In genomic region chr19:44447864-44448674, GRCh38 we compare ENCODE assay signal across 8 cellular contexts. TPM values are rescaled to one million over a fixed set of nuclear protein-coding genes. Genes with fewer than 3 reads are reported as not detected.
A peak's percentile ranks its signal among the peaks of the same experiment; 100 is the strongest.
DNase-seq lines count a peak whose midpoint lies in the region; TF ChIP-seq lines count a peak whose summit lies in the region.

Gene ZNF229 (minus strand): TSS chr19:44448472. CDS start chr19:44442847, 5,625 bp downstream.

- peak within 1 kb of the TSS; percentile 60; the same call in 1 of the 2 replicates for H3K4me3 ChIP-seq in GM08714 (ENCODE audit: low read length)
- H3K4me3 ChIP-seq in epithelial cell of esophagus (ENCODE audit: low read length), result peak within 1 kb of the TSS; percentile 96
- H3K4me3 ChIP-seq in mesodermal cell (ENCODE audit: extremely low read depth, insufficient read depth, low read length, poor library complexity, severe bottlenecking), result peak within 1 kb of the TSS; percentile 49

- no peak within 1 kb of the TSS for H3K27ac ChIP-seq in mesodermal cell (ENCODE audit: low read depth, low read length, severe bottlenecking)

- 27 to 30% methylated on average over 37 to 45 of the region's 45 CpGs for WGBS in mesodermal cell (ENCODE audit: insufficient coverage in 2 of 2), 2 experiments

- in situ Hi-C loops in KBM-7 (cut with MboI; ENCODE audit: low pct_unique_long_range_greater_than_20kb, low sequenced_read_pairs), result no loop called here

- no peaks in the 10 kb centered on the region for H3K4me1 ChIP-seq in mesodermal cell (ENCODE audit: control insufficient read depth, insufficient read depth, low read length, poor library complexity, severe bottlenecking)

- no peak for TF ChIP-seq CTCF in epithelial cell of esophagus (IDR thresholded peaks at IDR 0.05; ENCODE audit: insufficient read depth, low read depth, low read length, missing control alignments)

- DNase-seq in NCI-H510A treated with DMSO at 0.1 percent for 48 hours (lab: John Stamatoyannopoulos, UW) (peak; percentile 82), epithelial cell of esophagus (ENCODE audit: low read depth) (peak; percentile 98), A172 (ENCODE audit: low spot score) (no peak), KBM-7 (no peak)
- DNase-seq in activated CD8-positive, alpha-beta memory T cell treated with anti-CD3 and anti-CD28 coated beads, Interleukin-2, amount 50 U/mL, for 48 hours, result peak; percentile 82
- peak; percentile 46 for DNase-seq in stimulated activated CD8-positive, alpha-beta memory T cell treated with anti-CD3 and anti-CD28 coated beads, Interleukin-12 subunit alpha, Interleukin-12 subunit beta, amount 100 ng/mL, for 1 hour (ENCODE audit: low read depth)

- H3K36me3 ChIP-seq in mesodermal cell (ENCODE audit: control insufficient read depth, insufficient read depth, low read length), result peaks cover 5% of the 10 kb centered on the region

- peaks cover 46% of the 10 kb centered on the region for H3K9me3 ChIP-seq in mesodermal cell (ENCODE audit: control insufficient read depth, low read length)

RNA-seq across cellular contexts. Expression of gene ZNF229, which starts in this region (rescaled TPM):
- 8.6 TPM for polyA plus RNA-seq in mesodermal cell (2013, experiment 1 of 2)
- 3.9 TPM for polyA plus RNA-seq in mesodermal cell (2013, experiment 2 of 2)
- total RNA-seq in A172 (2014; rRNA removed; shearing (Covaris generic)), result 0.03 TPM in 1 of 2 replicates, not detected in the other

Comparison
In these comparisons a context has a peak if more than half of its experiments do, and no peak if none do; other contexts are left out.
1. DNase-seq: peak in NCI-H510A treated with DMSO at 0.1 percent for 48 hours (single experiment), activated CD8-positive, alpha-beta memory T cell treated with anti-CD3 and anti-CD28 coated beads, Interleukin-2, amount 50 U/mL, for 48 hours (single experiment), epithelial cell of esophagus (single experiment) and stimulated activated CD8-positive, alpha-beta memory T cell treated with anti-CD3 and anti-CD28 coated beads, Interleukin-12 subunit alpha, Interleukin-12 subunit beta, amount 100 ng/mL, for 1 hour (single experiment); none in A172 (single experiment) and KBM-7 (single experiment).
2. Peak in every context shown above with its lines, with median percentiles within 50 percentile points of each other: H3K4me3 ChIP-seq.